Comparison of ENCODE assay signal across 8 cellular contexts in the genomic region with DNA sequence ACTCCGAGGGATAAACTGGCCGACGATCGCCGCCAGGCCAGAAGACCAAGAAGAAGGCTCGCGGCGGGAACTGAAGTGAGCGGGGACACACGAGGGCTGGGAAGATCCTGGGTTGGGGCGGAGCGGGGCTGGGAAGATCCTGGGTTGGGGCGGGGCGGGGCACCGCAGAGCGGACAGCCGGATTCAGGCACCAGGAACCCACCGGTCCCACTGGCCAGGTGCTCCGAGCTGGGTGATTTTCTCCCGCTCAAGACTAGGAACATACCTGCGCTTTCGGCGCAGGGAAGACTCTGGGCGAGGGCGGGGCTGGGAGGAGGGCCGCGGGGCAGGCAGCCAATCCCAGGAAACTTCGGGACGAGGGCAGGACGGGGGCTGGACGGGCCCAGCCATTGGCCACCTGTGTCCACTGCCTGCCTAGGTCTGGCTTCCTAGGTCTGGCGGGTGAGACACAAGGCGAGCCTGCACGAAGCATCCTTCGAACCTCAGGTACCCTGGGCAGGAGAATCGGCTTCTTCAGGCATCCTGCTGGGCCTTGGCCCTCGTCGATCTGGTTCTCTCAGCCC. TPM values are rescaled to one million over a fixed set of nuclear protein-coding genes. Genes with fewer than 3 reads are reported as not detected.
A peak's percentile ranks its signal among the peaks of the same experiment; 100 is the strongest.
DNase-seq lines count a peak whose midpoint lies in the region; ATAC-seq lines count a peak whose summit lies in the region.

A gene with protein sequence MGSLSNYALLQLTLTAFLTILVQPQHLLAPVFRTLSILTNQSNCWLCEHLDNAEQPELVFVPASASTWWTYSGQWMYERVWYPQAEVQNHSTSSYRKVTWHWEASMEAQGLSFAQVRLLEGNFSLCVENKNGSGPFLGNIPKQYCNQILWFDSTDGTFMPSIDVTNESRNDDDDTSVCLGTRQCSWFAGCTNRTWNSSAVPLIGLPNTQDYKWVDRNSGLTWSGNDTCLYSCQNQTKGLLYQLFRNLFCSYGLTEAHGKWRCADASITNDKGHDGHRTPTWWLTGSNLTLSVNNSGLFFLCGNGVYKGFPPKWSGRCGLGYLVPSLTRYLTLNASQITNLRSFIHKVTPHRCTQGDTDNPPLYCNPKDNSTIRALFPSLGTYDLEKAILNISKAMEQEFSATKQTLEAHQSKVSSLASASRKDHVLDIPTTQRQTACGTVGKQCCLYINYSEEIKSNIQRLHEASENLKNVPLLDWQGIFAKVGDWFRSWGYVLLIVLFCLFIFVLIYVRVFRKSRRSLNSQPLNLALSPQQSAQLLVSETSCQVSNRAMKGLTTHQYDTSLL (minus strand): TSS at position 77 of the 563 bp plus-strand sequence. CDS start 5,905 bp downstream, outside the sequence.

- H3K4me3 Mint-ChIP-seq in activated T-cell treated with anti-CD3 and anti-CD28 coated beads, Interleukin-2, amount 50 U/mL, for 4 hours: peak within 1 kb of the TSS; percentile 66

- WGBS in neuronal stem cell (ENCODE audit: extremely low coverage in 2 of 2, insufficient read length in 2 of 2, insufficient replicate concordance in 1 of 2), 2 donors: no CpG with 5 or more reads among the region's 38 CpGs

- intact Hi-C loops in head of caudate nucleus (cut with DNase I): no loop called here

- no peak within 1 kb of the TSS for H4K91ac ChIP-seq in neuronal stem cell (ENCODE audit: low read depth, low read length, poor library complexity)

- H3K9me3 Mint-ChIP-seq in activated T-cell treated with anti-CD3 and anti-CD28 coated beads, Interleukin-2, amount 50 U/mL, for 4 hours: no peaks in the 10 kb centered on the region

- no peak within 1 kb of the TSS for H2BK5ac ChIP-seq in neuronal stem cell (ENCODE audit: low read length)

- H3K27ac ChIP-seq in neuronal stem cell (replicated peaks; ENCODE audit: low read length): no peak within 1 kb of the TSS

- H3K4ac ChIP-seq in neuronal stem cell (ENCODE audit: low read length): peak within 1 kb of the TSS; percentile 29

- H3K23ac ChIP-seq in neuronal stem cell (ENCODE audit: low read depth, low read length, poor library complexity): no peak within 1 kb of the TSS

- peaks cover 2% of the 10 kb centered on the region in 2 donors for H3K4me1 ChIP-seq in neuronal stem cell (ENCODE audit: control insufficient read depth in 2 of 2, insufficient read depth in 1 of 2, low read depth in 1 of 2, low read length in 2 of 2)

- no peaks in the 10 kb centered on the region for H3K36me3 Mint-ChIP-seq in activated T-cell treated with anti-CD3 and anti-CD28 coated beads, Interleukin-2, amount 50 U/mL, for 4 hours (ENCODE audit: insufficient read depth)

- peak within 1 kb of the TSS; percentile 72 for H3K4me2 ChIP-seq in neuronal stem cell (ENCODE audit: insufficient read depth, low read length, poor library complexity, severe bottlenecking)

- peaks cover 0 to 13% of the 10 kb centered on the region in 2 donors for H3K9me3 ChIP-seq in neuronal stem cell (replicated peaks in 1 of 2; ENCODE audit: control insufficient read depth in 2 of 2, insufficient read depth in 1 of 2, low read depth in 1 of 2, low read length in 2 of 2)

- H2BK15ac ChIP-seq in neuronal stem cell (ENCODE audit: low read length): peak within 1 kb of the TSS; percentile 69

- peak within 1 kb of the TSS; percentile 41 to 75 for H3K4me3 ChIP-seq in neuronal stem cell (ENCODE audit: low read length in 2 of 2)

- DNase-seq in activated T-cell treated with anti-CD3 and anti-CD28 coated beads, Interleukin-2, amount 50 U/mL, for 4 hours: no peak
- no peak for DNase-seq in activated T-cell treated with anti-CD3 and anti-CD28 coated beads, Interleukin-2, amount 50 U/mL, for 1 hour
- DNase-seq in activated T-cell treated with anti-CD3 and anti-CD28 coated beads, Interleukin-2, amount 50 U/mL, for 48 hours: peak; percentile 19 to 22
- DNase-seq in head of caudate nucleus (peak in 34 of 42 donors; percentile 7 to 61 (median 32)), neuronal stem cell (ENCODE audit: low spot score) (peak; percentile 23)

- peaks cover 8% of the 10 kb centered on the region for H3K4me1 Mint-ChIP-seq in activated T-cell treated with anti-CD3 and anti-CD28 coated beads, Interleukin-2, amount 50 U/mL, for 4 hours (ENCODE audit: low read depth)

- H3K36me3 ChIP-seq in neuronal stem cell (replicated peaks in 1 of 2; ENCODE audit: control insufficient read depth in 2 of 2, insufficient read depth in 2 of 2, low read length in 2 of 2): no peaks in the 10 kb centered on the region

- H2AK5ac ChIP-seq in neuronal stem cell (ENCODE audit: low read depth, low read length): peak within 1 kb of the TSS; percentile 60

- H2AFZ ChIP-seq in neuronal stem cell (ENCODE audit: low read length): peak within 1 kb of the TSS; percentile 96

- H4K8ac ChIP-seq in neuronal stem cell (ENCODE audit: low read depth, low read length): no peak within 1 kb of the TSS

- ATAC-seq in activated T-cell treated with anti-CD3 and anti-CD28 coated beads, Interleukin-2, amount 50 U/mL, for 4 hours: peak; percentile 41 to 42
- ATAC-seq in HG02973 (IDR thresholded peaks at IDR 0.05; ENCODE audit: unreplicated experiment): no peak
- ATAC-seq in HG03175 (IDR thresholded peaks at IDR 0.05; ENCODE audit: unreplicated experiment): no peak
- ATAC-seq in GM21367 (IDR thresholded peaks at IDR 0.05; ENCODE audit: unreplicated experiment): no peak

- no peak within 1 kb of the TSS for H3K14ac ChIP-seq in neuronal stem cell (ENCODE audit: low read length)

- peaks cover 60% of the 10 kb centered on the region for H3K27me3 Mint-ChIP-seq in activated T-cell treated with anti-CD3 and anti-CD28 coated beads, Interleukin-2, amount 50 U/mL, for 4 hours (ENCODE audit: low read depth)

- peaks cover 0 to 50% (median 10%) of the 10 kb centered on the region in 3 experiments for H3K27me3 ChIP-seq in neuronal stem cell (ENCODE audit: control insufficient read depth in 3 of 3, insufficient read depth in 3 of 3, low read depth in 1 of 3, low read length in 3 of 3)

- H3K18ac ChIP-seq in neuronal stem cell (ENCODE audit: low read length): peak within 1 kb of the TSS; percentile 91

- H2BK12ac ChIP-seq in neuronal stem cell (ENCODE audit: low read length): no peak within 1 kb of the TSS

- peak within 1 kb of the TSS; percentile 55 for H3K9ac ChIP-seq in neuronal stem cell (ENCODE audit: low read depth, low read length, poor library complexity)

- no peak within 1 kb of the TSS for H2BK120ac ChIP-seq in neuronal stem cell (ENCODE audit: low read depth, low read length)

- no peaks in the 10 kb centered on the region for H3K79me1 ChIP-seq in neuronal stem cell (ENCODE audit: low read depth, low read length)

RNA-seq across cellular contexts. Expression of the gene that starts here (rescaled TPM):
- under 1 TPM in 2 of 3 donors, not detected in 1; 0.21 to 0.30 TPM for total RNA-seq in activated T-cell treated with anti-CD3 and anti-CD28 coated beads, Interleukin-2, amount 50 U/mL, for 4 hours
- polyA plus RNA-seq in neuronal stem cell (2013, experiment 1 of 2): 1.3 TPM
- 1.6 TPM for polyA plus RNA-seq in neuronal stem cell (2013, experiment 2 of 2)

Comparison
In these comparisons a context has a peak if more than half of its experiments do, and no peak if none do; other contexts are left out.
1. DNase-seq: peak in activated T-cell treated with anti-CD3 and anti-CD28 coated beads, Interleukin-2, amount 50 U/mL, for 48 hours (2 of 2), head of caudate nucleus (34 of 42) and neuronal stem cell (single experiment); none in activated T-cell treated with anti-CD3 and anti-CD28 coated beads, Interleukin-2, amount 50 U/mL, for 4 hours (single experiment) and activated T-cell treated with anti-CD3 and anti-CD28 coated beads, Interleukin-2, amount 50 U/mL, for 1 hour (single experiment).
2. Peak in ATAC-seq in activated T-cell treated with anti-CD3 and anti-CD28 coated beads, Interleukin-2, amount 50 U/mL, for 4 hours; RNA of the gene not detected or under 1 TPM.